Comparison of ENCODE assay signal across 1 cellular context in genomic region chr20:48769111-48769879, GRCh38.
TF ChIP-seq lines count a peak whose summit lies in the region.

No MANE protein-coding gene starts in this region.

TF ChIP-seq in K562, 482 proteins besides CTCF, POLR2A, EP300 and RAD21 (continued from another document and continues in another):
- TF ChIP-seq, protein P1, sequence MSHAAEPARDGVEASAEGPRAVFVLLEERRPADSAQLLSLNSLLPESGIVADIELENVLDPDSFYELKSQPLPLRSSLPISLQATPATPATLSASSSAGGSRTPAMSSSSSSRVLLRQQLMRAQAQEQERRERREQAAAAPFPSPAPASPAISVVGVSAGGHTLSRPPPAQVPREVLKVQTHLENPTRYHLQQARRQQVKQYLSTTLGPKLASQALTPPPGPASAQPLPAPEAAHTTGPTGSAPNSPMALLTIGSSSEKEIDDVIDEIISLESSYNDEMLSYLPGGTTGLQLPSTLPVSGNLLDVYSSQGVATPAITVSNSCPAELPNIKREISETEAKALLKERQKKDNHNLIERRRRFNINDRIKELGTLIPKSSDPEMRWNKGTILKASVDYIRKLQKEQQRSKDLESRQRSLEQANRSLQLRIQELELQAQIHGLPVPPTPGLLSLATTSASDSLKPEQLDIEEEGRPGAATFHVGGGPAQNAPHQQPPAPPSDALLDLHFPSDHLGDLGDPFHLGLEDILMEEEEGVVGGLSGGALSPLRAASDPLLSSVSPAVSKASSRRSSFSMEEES (CRISPR knock-in tag; IDR thresholded peaks at IDR 0.05) = no peak
- no peak for TF ChIP-seq SMARCB1 (IDR thresholded peaks at IDR 0.05; ENCODE audit: insufficient read length, low read depth)
- TF ChIP-seq GABPB1 (CRISPR knock-in tag; IDR thresholded peaks at IDR 0.05) = no peak
- no peak for TF ChIP-seq POLR2G (IDR thresholded peaks at IDR 0.05; ENCODE audit: low read depth, low read length)
- no peak for TF ChIP-seq BACH1 (tag; IDR thresholded peaks at IDR 0.05)
- TF ChIP-seq PHB2 (IDR thresholded peaks at IDR 0.05; ENCODE audit: low read depth) = no peak
- no peak for TF ChIP-seq TGIF2 (CRISPR knock-in tag; IDR thresholded peaks at IDR 0.05)
- TF ChIP-seq ZNF830 (CRISPR knock-in tag; IDR thresholded peaks at IDR 0.05) = no peak
- TF ChIP-seq, protein P2, sequence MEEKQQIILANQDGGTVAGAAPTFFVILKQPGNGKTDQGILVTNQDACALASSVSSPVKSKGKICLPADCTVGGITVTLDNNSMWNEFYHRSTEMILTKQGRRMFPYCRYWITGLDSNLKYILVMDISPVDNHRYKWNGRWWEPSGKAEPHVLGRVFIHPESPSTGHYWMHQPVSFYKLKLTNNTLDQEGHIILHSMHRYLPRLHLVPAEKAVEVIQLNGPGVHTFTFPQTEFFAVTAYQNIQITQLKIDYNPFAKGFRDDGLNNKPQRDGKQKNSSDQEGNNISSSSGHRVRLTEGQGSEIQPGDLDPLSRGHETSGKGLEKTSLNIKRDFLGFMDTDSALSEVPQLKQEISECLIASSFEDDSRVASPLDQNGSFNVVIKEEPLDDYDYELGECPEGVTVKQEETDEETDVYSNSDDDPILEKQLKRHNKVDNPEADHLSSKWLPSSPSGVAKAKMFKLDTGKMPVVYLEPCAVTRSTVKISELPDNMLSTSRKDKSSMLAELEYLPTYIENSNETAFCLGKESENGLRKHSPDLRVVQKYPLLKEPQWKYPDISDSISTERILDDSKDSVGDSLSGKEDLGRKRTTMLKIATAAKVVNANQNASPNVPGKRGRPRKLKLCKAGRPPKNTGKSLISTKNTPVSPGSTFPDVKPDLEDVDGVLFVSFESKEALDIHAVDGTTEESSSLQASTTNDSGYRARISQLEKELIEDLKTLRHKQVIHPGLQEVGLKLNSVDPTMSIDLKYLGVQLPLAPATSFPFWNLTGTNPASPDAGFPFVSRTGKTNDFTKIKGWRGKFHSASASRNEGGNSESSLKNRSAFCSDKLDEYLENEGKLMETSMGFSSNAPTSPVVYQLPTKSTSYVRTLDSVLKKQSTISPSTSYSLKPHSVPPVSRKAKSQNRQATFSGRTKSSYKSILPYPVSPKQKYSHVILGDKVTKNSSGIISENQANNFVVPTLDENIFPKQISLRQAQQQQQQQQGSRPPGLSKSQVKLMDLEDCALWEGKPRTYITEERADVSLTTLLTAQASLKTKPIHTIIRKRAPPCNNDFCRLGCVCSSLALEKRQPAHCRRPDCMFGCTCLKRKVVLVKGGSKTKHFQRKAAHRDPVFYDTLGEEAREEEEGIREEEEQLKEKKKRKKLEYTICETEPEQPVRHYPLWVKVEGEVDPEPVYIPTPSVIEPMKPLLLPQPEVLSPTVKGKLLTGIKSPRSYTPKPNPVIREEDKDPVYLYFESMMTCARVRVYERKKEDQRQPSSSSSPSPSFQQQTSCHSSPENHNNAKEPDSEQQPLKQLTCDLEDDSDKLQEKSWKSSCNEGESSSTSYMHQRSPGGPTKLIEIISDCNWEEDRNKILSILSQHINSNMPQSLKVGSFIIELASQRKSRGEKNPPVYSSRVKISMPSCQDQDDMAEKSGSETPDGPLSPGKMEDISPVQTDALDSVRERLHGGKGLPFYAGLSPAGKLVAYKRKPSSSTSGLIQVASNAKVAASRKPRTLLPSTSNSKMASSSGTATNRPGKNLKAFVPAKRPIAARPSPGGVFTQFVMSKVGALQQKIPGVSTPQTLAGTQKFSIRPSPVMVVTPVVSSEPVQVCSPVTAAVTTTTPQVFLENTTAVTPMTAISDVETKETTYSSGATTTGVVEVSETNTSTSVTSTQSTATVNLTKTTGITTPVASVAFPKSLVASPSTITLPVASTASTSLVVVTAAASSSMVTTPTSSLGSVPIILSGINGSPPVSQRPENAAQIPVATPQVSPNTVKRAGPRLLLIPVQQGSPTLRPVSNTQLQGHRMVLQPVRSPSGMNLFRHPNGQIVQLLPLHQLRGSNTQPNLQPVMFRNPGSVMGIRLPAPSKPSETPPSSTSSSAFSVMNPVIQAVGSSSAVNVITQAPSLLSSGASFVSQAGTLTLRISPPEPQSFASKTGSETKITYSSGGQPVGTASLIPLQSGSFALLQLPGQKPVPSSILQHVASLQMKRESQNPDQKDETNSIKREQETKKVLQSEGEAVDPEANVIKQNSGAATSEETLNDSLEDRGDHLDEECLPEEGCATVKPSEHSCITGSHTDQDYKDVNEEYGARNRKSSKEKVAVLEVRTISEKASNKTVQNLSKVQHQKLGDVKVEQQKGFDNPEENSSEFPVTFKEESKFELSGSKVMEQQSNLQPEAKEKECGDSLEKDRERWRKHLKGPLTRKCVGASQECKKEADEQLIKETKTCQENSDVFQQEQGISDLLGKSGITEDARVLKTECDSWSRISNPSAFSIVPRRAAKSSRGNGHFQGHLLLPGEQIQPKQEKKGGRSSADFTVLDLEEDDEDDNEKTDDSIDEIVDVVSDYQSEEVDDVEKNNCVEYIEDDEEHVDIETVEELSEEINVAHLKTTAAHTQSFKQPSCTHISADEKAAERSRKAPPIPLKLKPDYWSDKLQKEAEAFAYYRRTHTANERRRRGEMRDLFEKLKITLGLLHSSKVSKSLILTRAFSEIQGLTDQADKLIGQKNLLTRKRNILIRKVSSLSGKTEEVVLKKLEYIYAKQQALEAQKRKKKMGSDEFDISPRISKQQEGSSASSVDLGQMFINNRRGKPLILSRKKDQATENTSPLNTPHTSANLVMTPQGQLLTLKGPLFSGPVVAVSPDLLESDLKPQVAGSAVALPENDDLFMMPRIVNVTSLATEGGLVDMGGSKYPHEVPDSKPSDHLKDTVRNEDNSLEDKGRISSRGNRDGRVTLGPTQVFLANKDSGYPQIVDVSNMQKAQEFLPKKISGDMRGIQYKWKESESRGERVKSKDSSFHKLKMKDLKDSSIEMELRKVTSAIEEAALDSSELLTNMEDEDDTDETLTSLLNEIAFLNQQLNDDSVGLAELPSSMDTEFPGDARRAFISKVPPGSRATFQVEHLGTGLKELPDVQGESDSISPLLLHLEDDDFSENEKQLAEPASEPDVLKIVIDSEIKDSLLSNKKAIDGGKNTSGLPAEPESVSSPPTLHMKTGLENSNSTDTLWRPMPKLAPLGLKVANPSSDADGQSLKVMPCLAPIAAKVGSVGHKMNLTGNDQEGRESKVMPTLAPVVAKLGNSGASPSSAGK (IDR thresholded peaks at IDR 0.05) = no peak
- no peak for TF ChIP-seq ZNF324 (CRISPR knock-in tag; IDR thresholded peaks at IDR 0.05)
- TF ChIP-seq, protein P3, sequence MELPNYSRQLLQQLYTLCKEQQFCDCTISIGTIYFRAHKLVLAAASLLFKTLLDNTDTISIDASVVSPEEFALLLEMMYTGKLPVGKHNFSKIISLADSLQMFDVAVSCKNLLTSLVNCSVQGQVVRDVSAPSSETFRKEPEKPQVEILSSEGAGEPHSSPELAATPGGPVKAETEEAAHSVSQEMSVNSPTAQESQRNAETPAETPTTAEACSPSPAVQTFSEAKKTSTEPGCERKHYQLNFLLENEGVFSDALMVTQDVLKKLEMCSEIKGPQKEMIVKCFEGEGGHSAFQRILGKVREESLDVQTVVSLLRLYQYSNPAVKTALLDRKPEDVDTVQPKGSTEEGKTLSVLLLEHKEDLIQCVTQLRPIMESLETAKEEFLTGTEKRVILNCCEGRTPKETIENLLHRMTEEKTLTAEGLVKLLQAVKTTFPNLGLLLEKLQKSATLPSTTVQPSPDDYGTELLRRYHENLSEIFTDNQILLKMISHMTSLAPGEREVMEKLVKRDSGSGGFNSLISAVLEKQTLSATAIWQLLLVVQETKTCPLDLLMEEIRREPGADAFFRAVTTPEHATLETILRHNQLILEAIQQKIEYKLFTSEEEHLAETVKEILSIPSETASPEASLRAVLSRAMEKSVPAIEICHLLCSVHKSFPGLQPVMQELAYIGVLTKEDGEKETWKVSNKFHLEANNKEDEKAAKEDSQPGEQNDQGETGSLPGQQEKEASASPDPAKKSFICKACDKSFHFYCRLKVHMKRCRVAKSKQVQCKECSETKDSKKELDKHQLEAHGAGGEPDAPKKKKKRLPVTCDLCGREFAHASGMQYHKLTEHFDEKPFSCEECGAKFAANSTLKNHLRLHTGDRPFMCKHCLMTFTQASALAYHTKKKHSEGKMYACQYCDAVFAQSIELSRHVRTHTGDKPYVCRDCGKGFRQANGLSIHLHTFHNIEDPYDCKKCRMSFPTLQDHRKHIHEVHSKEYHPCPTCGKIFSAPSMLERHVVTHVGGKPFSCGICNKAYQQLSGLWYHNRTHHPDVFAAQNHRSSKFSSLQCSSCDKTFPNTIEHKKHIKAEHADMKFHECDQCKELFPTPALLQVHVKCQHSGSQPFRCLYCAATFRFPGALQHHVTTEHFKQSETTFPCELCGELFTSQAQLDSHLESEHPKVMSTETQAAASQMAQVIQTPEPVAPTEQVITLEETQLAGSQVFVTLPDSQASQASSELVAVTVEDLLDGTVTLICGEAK (IDR thresholded peaks at IDR 0.05) = no peak
- TF ChIP-seq, protein P3 (CRISPR knock-in tag; IDR thresholded peaks at IDR 0.05) = no peak
- TF ChIP-seq SNAPC5 (CRISPR knock-in tag; IDR thresholded peaks at IDR 0.05) = no peak
- no peak for TF ChIP-seq NEUROD1 (IDR thresholded peaks at IDR 0.05; ENCODE audit: borderline replicate concordance, low read depth, low read length, partially characterized antibody)
- no peak for TF ChIP-seq ARHGAP35 (IDR thresholded peaks at IDR 0.05; ENCODE audit: partially characterized antibody)
- TF ChIP-seq, protein P4, sequence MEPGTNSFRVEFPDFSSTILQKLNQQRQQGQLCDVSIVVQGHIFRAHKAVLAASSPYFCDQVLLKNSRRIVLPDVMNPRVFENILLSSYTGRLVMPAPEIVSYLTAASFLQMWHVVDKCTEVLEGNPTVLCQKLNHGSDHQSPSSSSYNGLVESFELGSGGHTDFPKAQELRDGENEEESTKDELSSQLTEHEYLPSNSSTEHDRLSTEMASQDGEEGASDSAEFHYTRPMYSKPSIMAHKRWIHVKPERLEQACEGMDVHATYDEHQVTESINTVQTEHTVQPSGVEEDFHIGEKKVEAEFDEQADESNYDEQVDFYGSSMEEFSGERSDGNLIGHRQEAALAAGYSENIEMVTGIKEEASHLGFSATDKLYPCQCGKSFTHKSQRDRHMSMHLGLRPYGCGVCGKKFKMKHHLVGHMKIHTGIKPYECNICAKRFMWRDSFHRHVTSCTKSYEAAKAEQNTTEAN (CRISPR knock-in tag; IDR thresholded peaks at IDR 0.05) = no peak
- no peak for TF ChIP-seq SRSF7 (optimal IDR thresholded peaks at IDR 0.05; ENCODE audit: low read depth, low read length)
- no peak for TF ChIP-seq HMG20A (CRISPR knock-in tag; conservative IDR thresholded peaks at IDR 0.05)
- no peak for TF ChIP-seq TSC22D4 (tag; IDR thresholded peaks at IDR 0.05)
- TF ChIP-seq FOXK1 (CRISPR knock-in tag; IDR thresholded peaks at IDR 0.05; ENCODE audit: borderline replicate concordance) = no peak
- no peak for TF ChIP-seq RBFOX2 (IDR thresholded peaks at IDR 0.05; ENCODE audit: low read depth, low read length)
- TF ChIP-seq CBFA2T3 (IDR thresholded peaks at IDR 0.05) = peak; percentile 12; the same call in 1 of the 2 replicates
- no peak for TF ChIP-seq ZNF184 (CRISPR knock-in tag; IDR thresholded peaks at IDR 0.05)
- TF ChIP-seq ZNF140 (CRISPR knock-in tag; IDR thresholded peaks at IDR 0.05) = no peak
- no peak for TF ChIP-seq ZNF584 (CRISPR knock-in tag; IDR thresholded peaks at IDR 0.05; ENCODE audit: low read depth)
- no peak for TF ChIP-seq TAL1 (IDR thresholded peaks at IDR 0.05)
- TF ChIP-seq, protein P5, sequence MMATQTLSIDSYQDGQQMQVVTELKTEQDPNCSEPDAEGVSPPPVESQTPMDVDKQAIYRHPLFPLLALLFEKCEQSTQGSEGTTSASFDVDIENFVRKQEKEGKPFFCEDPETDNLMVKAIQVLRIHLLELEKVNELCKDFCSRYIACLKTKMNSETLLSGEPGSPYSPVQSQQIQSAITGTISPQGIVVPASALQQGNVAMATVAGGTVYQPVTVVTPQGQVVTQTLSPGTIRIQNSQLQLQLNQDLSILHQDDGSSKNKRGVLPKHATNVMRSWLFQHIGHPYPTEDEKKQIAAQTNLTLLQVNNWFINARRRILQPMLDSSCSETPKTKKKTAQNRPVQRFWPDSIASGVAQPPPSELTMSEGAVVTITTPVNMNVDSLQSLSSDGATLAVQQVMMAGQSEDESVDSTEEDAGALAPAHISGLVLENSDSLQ (IDR thresholded peaks at IDR 0.05) = peak; percentile 60; the same call in 1 of the 2 replicates
- TF ChIP-seq GATA2 (CRISPR knock-in tag; IDR thresholded peaks at IDR 0.05) = no peak
- TF ChIP-seq, protein P6, sequence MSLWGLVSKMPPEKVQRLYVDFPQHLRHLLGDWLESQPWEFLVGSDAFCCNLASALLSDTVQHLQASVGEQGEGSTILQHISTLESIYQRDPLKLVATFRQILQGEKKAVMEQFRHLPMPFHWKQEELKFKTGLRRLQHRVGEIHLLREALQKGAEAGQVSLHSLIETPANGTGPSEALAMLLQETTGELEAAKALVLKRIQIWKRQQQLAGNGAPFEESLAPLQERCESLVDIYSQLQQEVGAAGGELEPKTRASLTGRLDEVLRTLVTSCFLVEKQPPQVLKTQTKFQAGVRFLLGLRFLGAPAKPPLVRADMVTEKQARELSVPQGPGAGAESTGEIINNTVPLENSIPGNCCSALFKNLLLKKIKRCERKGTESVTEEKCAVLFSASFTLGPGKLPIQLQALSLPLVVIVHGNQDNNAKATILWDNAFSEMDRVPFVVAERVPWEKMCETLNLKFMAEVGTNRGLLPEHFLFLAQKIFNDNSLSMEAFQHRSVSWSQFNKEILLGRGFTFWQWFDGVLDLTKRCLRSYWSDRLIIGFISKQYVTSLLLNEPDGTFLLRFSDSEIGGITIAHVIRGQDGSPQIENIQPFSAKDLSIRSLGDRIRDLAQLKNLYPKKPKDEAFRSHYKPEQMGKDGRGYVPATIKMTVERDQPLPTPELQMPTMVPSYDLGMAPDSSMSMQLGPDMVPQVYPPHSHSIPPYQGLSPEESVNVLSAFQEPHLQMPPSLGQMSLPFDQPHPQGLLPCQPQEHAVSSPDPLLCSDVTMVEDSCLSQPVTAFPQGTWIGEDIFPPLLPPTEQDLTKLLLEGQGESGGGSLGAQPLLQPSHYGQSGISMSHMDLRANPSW (CRISPR knock-in tag; IDR thresholded peaks at IDR 0.05) = no peak
